In genomic region chr5:74863726-74864125, GRCh38 we compare ENCODE assay signal across 24 cellular contexts. TPM values are rescaled to one million over a fixed set of nuclear protein-coding genes. Genes with fewer than 3 reads are reported as not detected.
DNase-seq lines count a peak whose midpoint lies in the region; ATAC-seq, FAIRE-seq and TF ChIP-seq lines count a peak whose summit lies in the region.
"Had no signal": no experiment of that assay in that cellular context is flagged by ENCODE, and none has a peak within 500 bp of the region (broad histone marks: within the 10 kb centered on the region; RNA-seq: fewer than 3 reads in every experiment).

No MANE protein-coding gene starts in this region.

- intact Hi-C loops in CD4-positive, alpha-beta memory T cell (cut with micrococcal nuclease) = loop anchor here (5.0 kb wide), 1 partner anchor 96 kb away; the partner anchor contains the start of genes GFM2 and NSA2
- intact Hi-C loops in naive thymus-derived CD4-positive, alpha-beta T cell (cut with micrococcal nuclease) = no loop called here
- intact Hi-C loops in Caco-2 (cut with micrococcal nuclease; ENCODE audit: unreplicated experiment) = loop anchor here (1.0 kb wide), 1 partner anchor 96 kb away; the partner anchor contains the start of genes GFM2 and NSA2

- CTCF ChIA-PET in CD4-positive, alpha-beta memory T cell (lab: Charles Lee; ENCODE audit: partially characterized antibody) = no interaction called here
- CTCF ChIA-PET in naive thymus-derived CD4-positive, alpha-beta T cell (lab: Charles Lee) = no interaction called here
- CTCF ChIA-PET in Caco-2 (lab: Charles Lee) = no interaction called here

- H3K27ac Mint-ChIP-seq in CD4-positive, alpha-beta memory T cell = peak overlapping the region in 2 of 7 donors; percentile 5 to 35
- no peak overlapping the region for H3K27ac Mint-ChIP-seq in naive thymus-derived CD4-positive, alpha-beta T cell
- H3K27ac Mint-ChIP-seq in Caco-2 (ENCODE audit: unreplicated experiment) = no peak overlapping the region
- H3K27ac Mint-ChIP-seq: activated CD4-positive, alpha-beta T cell treated with anti-CD3 and anti-CD28 coated beads for 36 hours; CD14-positive monocyte; memory B cell had no signal

- H3K27me3 Mint-ChIP-seq in CD4-positive, alpha-beta memory T cell = peaks cover 3 to 4% of the 10 kb centered on the region in 2 donors
- H3K27me3 Mint-ChIP-seq in naive thymus-derived CD4-positive, alpha-beta T cell = peaks cover 0 to 22% (median 0%) of the 10 kb centered on the region in 5 donors
- no peaks in the 10 kb centered on the region for H3K27me3 Mint-ChIP-seq in Caco-2 (ENCODE audit: insufficient read depth, unreplicated experiment)

- H3K36me3 Mint-ChIP-seq in CD4-positive, alpha-beta memory T cell = peaks cover 0 to 6% of the 10 kb centered on the region in 2 donors
- H3K36me3 Mint-ChIP-seq in naive thymus-derived CD4-positive, alpha-beta T cell = peaks cover 0 to 6% (median 0%) of the 10 kb centered on the region in 5 donors
- peaks cover 7% of the 10 kb centered on the region for H3K36me3 Mint-ChIP-seq in Caco-2 (ENCODE audit: insufficient read depth, unreplicated experiment)
- H3K36me3 Mint-ChIP-seq: memory B cell had no signal

- peak overlapping the region in 5 of 8 donors; percentile 0 to 14 (median 6) for H3K4me3 Mint-ChIP-seq in CD4-positive, alpha-beta memory T cell
- H3K4me3 Mint-ChIP-seq in naive thymus-derived CD4-positive, alpha-beta T cell = peak overlapping the region in 8 of 10 donors; percentile 10 to 51 (median 23)
- no peak overlapping the region for H3K4me3 Mint-ChIP-seq in Caco-2 (ENCODE audit: unreplicated experiment)
- H3K4me3 Mint-ChIP-seq: memory B cell had no signal

- FAIRE-seq in bronchial epithelial cell (lab: Jason Lieb, UNC) = no peak
- FAIRE-seq: GM19239, RCC 7860 had no signal

- no peaks in the 10 kb centered on the region for H3K27me3 ChIP-seq in CD4-positive, alpha-beta memory T cell (ENCODE audit: insufficient read depth, low read length)
- no peaks in the 10 kb centered on the region for H3K27me3 ChIP-seq in H7 (ENCODE audit: control insufficient read depth, insufficient read depth, low read length)
- no peaks in the 10 kb centered on the region for H3K27me3 ChIP-seq in bronchial epithelial cell (ENCODE audit: control insufficient read depth, insufficient read depth, low read length)
- no peaks in the 10 kb centered on the region for H3K27me3 ChIP-seq in naive thymus-derived CD4-positive, alpha-beta T cell (ENCODE audit: control insufficient read depth in 2 of 2, insufficient read depth in 2 of 2, low read length in 2 of 2)
- H3K27me3 ChIP-seq in Caco-2 (replicated peaks; ENCODE audit: control insufficient read depth, insufficient read depth, low read length) = no peaks in the 10 kb centered on the region
- H3K27me3 ChIP-seq: SJCRH30 had no signal

- no TSS peak for BruUV-seq in Caco-2 (replicated peaks; lab: Mats Ljungman, UMichigan)

- TF ChIP-seq CTCF in bronchial epithelial cell (IDR thresholded peaks at IDR 0.05; ENCODE audit: insufficient read depth, low read length, severe bottlenecking) (no peak), Caco-2 (IDR thresholded peaks at IDR 0.05; ENCODE audit: insufficient read depth in 1 of 2, low read depth in 1 of 2, low read length in 1 of 2, severe bottlenecking in 1 of 2, unreplicated experiment in 1 of 2) (no peak)

- H3K4me1 ChIP-seq in CD4-positive, alpha-beta memory T cell (ENCODE audit: insufficient read depth, low read length) = peaks cover 14% of the 10 kb centered on the region
- peaks cover 4 to 8% of the 10 kb centered on the region in 2 donors for H3K4me1 ChIP-seq in naive thymus-derived CD4-positive, alpha-beta T cell (ENCODE audit: control insufficient read depth in 2 of 2, insufficient read depth in 2 of 2, low read length in 2 of 2)
- H3K4me1 ChIP-seq in Caco-2 = peaks cover 11% of the 10 kb centered on the region; the same call in 1 of the 2 replicates

- H3K4me3 ChIP-seq in CD4-positive, alpha-beta memory T cell (ENCODE audit: low read length in 2 of 2) = no peak overlapping the region
- H3K4me3 ChIP-seq in H7 (ENCODE audit: insufficient read depth, low read depth, low read length) = peak overlapping the region; percentile 9; the same call in 1 of the 2 replicates
- H3K4me3 ChIP-seq in bronchial epithelial cell (ENCODE audit: low read depth, low read length) = no peak overlapping the region
- H3K4me3 ChIP-seq in naive thymus-derived CD4-positive, alpha-beta T cell (ENCODE audit: low read length) = no peak overlapping the region
- no peak overlapping the region for H3K4me3 ChIP-seq in Caco-2 (ENCODE audit: low read depth, low read length)
- H3K4me3 ChIP-seq: SJCRH30, stomach, tibial artery had no signal

- peaks cover 0 to 3% (median 0%) of the 10 kb centered on the region in 8 donors for H3K9me3 Mint-ChIP-seq in CD4-positive, alpha-beta memory T cell
- no peaks in the 10 kb centered on the region for H3K9me3 Mint-ChIP-seq in naive thymus-derived CD4-positive, alpha-beta T cell
- no peaks in the 10 kb centered on the region for H3K9me3 Mint-ChIP-seq in Caco-2 (ENCODE audit: unreplicated experiment)
- H3K9me3 Mint-ChIP-seq: memory B cell had no signal

- POLR2A ChIA-PET in CD4-positive, alpha-beta memory T cell (lab: Charles Lee; ENCODE audit: partially characterized antibody) = no interaction called here
- POLR2A ChIA-PET in naive thymus-derived CD4-positive, alpha-beta T cell (lab: Charles Lee) = interaction anchor here (1.1 kb wide), 1 partner anchor 13 kb away, joined by 3 read pairs; no protein-coding TSS in a partner anchor
- POLR2A ChIA-PET in Caco-2 (lab: Charles Lee) = no interaction called here

- DNase-seq in CD4-positive, alpha-beta memory T cell = no peak
- DNase-seq in H7 = no peak
- DNase-seq in bronchial epithelial cell (ENCODE audit: low read depth) = peak; percentile 64
- DNase-seq in naive thymus-derived CD4-positive, alpha-beta T cell = no peak
- DNase-seq in stimulated activated CD4-positive, alpha-beta T cell treated with anti-CD3 and anti-CD28 coated beads, Interleukin-2, amount 100 ng/mL, for 48 hours = no peak
- DNase-seq in Caco-2 = no peak
- no peak for DNase-seq in effector CD8-positive, alpha-beta T cell (lab: John Stamatoyannopoulos, UW)
- DNase-seq in NCI-H2227 treated with DMSO at 0.1 percent for 48 hours (lab: John Stamatoyannopoulos, UW) = no peak
- DNase-seq: activated CD4-positive, alpha-beta T cell treated with anti-CD3 and anti-CD28 coated beads for 36 hours; activated naive CD4-positive, alpha-beta T cell; amygdala; NCI-H1694; NCI-H2171 treated with DMSO at 0.1 percent for 48 hours; NCI-H524 treated with DMSO at 0.1 percent for 48 hours; SJCRH30; stomach; tibial artery had no signal

- H3K27ac ChIP-seq in CD4-positive, alpha-beta memory T cell (ENCODE audit: low read depth, low read length) = no peak overlapping the region
- no peak overlapping the region for H3K27ac ChIP-seq in naive thymus-derived CD4-positive, alpha-beta T cell (ENCODE audit: low read depth, low read length)
- H3K27ac ChIP-seq: KMS-11, parathyroid adenoma, SJCRH30, stomach, tibial artery had no signal

- no peaks in the 10 kb centered on the region for H3K9me3 ChIP-seq in CD4-positive, alpha-beta memory T cell (ENCODE audit: control insufficient read depth in 1 of 2, low read length in 2 of 2)
- H3K9me3 ChIP-seq in naive thymus-derived CD4-positive, alpha-beta T cell (ENCODE audit: control insufficient read depth in 2 of 3, low read length in 3 of 3) = no peaks in the 10 kb centered on the region
- H3K9me3 ChIP-seq in Caco-2 = no peaks in the 10 kb centered on the region
- H3K9me3 ChIP-seq: SJCRH30, stomach, tibial artery had no signal

- no peaks in the 10 kb centered on the region for H3K36me3 ChIP-seq in CD4-positive, alpha-beta memory T cell (ENCODE audit: insufficient read depth, low read length)
- no peaks in the 10 kb centered on the region; the same call in 1 of the 2 replicates for H3K36me3 ChIP-seq in H7 (replicated peaks; ENCODE audit: control insufficient read depth, insufficient read depth, low read length)
- no peaks in the 10 kb centered on the region for H3K36me3 ChIP-seq in bronchial epithelial cell (ENCODE audit: control insufficient read depth, insufficient read depth, low read length)
- H3K36me3 ChIP-seq in naive thymus-derived CD4-positive, alpha-beta T cell (ENCODE audit: control insufficient read depth in 2 of 3, insufficient read depth in 3 of 3, low read length in 3 of 3) = no peaks in the 10 kb centered on the region
- H3K36me3 ChIP-seq in Caco-2 (ENCODE audit: control insufficient read depth, insufficient read depth, low read length) = no peaks in the 10 kb centered on the region
- H3K36me3 ChIP-seq: SJCRH30, stomach, tibial artery had no signal

- ATAC-seq in naive thymus-derived CD4-positive, alpha-beta T cell = no peak
- ATAC-seq: activated CD4-positive, alpha-beta T cell treated with anti-CD3 and anti-CD28 coated beads for 36 hours; sciatic nerve had no signal

- H3K4me1 Mint-ChIP-seq in CD4-positive, alpha-beta memory T cell = peaks cover 18 to 48% (median 39%) of the 10 kb centered on the region in 4 donors
- H3K4me1 Mint-ChIP-seq in naive thymus-derived CD4-positive, alpha-beta T cell = peaks cover 7 to 62% (median 56%) of the 10 kb centered on the region in 7 donors
- H3K4me1 Mint-ChIP-seq in Caco-2 (ENCODE audit: low read depth, unreplicated experiment) = no peaks in the 10 kb centered on the region

RNA-seq across cellular contexts. Expression of gene FAM169A, which starts 2.5 kb away (rescaled TPM):
- total RNA-seq in CD4-positive, alpha-beta memory T cell = 10 to 100 TPM; 16.8 to 17.1 TPM
- 1 to 10 TPM; 2.5 to 8.9 TPM for polyA plus RNA-seq in CD4-positive, alpha-beta memory T cell
- 37.6 and 51.1 TPM in 2 replicates for total RNA-seq in H7 (2014; rRNA removed; shearing (Covaris generic))
- total RNA-seq in bronchial epithelial cell = 12.1 and 21.5 TPM in 2 replicates
- total RNA-seq in naive thymus-derived CD4-positive, alpha-beta T cell = 10 to 100 TPM in 4 of 5 experiments, 1 to 10 TPM in 1; 2.3 to 22.4 (median 15.6) TPM
- polyA plus RNA-seq in naive thymus-derived CD4-positive, alpha-beta T cell = 10 to 100 TPM in 1 of 2 donors, 1 to 10 TPM in 1; 4.7 to 11.3 TPM
- total RNA-seq in Caco-2 (2022) = 13.9 and 14.4 TPM in 2 replicates
- polyA plus RNA-seq: CD14-positive monocyte had no signal

Comparison
In these comparisons a context has a peak if more than half of its experiments do, and no peak if none do; other contexts are left out.
1. intact Hi-C loops: an anchor here in CD4-positive, alpha-beta memory T cell (5.0 kb wide) and Caco-2 (1.0 kb wide); none called in naive thymus-derived CD4-positive, alpha-beta T cell.